In the genomic region with DNA sequence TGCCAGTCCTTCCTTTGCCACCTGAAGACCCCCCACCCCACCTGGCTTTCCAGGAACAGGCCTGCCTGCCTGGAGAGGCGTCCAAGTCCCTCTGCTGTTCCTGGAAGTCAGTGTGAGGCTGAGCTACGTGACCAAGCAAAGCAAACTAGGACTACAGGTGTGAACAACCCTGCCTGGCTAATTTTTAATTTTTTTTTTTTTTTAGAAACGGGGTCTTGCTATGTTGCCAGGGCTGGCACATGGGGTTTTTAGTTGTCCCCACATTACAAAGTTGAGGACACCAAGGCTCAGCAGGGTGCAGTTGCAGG, we compare ENCODE assay signal across 1 cellular context.
TF ChIP-seq lines count a peak whose summit lies in the region.

No MANE protein-coding gene starts in this region.

TF ChIP-seq in HepG2, 621 proteins besides CTCF, POLR2A, EP300 and RAD21:
- TF ChIP-seq ZNF451 (CRISPR knock-in tag; IDR thresholded peaks at IDR 0.05) (no peak), SAFB2 (CRISPR knock-in tag; IDR thresholded peaks at IDR 0.05; ENCODE audit: borderline replicate concordance, low read depth) (0 out of 2 replicates have a peak, but pooled peaks have one; percentile 4), BCL6 (CRISPR knock-in tag; IDR thresholded peaks at IDR 0.05) (peak; percentile 93)
- TF ChIP-seq, protein P1, sequence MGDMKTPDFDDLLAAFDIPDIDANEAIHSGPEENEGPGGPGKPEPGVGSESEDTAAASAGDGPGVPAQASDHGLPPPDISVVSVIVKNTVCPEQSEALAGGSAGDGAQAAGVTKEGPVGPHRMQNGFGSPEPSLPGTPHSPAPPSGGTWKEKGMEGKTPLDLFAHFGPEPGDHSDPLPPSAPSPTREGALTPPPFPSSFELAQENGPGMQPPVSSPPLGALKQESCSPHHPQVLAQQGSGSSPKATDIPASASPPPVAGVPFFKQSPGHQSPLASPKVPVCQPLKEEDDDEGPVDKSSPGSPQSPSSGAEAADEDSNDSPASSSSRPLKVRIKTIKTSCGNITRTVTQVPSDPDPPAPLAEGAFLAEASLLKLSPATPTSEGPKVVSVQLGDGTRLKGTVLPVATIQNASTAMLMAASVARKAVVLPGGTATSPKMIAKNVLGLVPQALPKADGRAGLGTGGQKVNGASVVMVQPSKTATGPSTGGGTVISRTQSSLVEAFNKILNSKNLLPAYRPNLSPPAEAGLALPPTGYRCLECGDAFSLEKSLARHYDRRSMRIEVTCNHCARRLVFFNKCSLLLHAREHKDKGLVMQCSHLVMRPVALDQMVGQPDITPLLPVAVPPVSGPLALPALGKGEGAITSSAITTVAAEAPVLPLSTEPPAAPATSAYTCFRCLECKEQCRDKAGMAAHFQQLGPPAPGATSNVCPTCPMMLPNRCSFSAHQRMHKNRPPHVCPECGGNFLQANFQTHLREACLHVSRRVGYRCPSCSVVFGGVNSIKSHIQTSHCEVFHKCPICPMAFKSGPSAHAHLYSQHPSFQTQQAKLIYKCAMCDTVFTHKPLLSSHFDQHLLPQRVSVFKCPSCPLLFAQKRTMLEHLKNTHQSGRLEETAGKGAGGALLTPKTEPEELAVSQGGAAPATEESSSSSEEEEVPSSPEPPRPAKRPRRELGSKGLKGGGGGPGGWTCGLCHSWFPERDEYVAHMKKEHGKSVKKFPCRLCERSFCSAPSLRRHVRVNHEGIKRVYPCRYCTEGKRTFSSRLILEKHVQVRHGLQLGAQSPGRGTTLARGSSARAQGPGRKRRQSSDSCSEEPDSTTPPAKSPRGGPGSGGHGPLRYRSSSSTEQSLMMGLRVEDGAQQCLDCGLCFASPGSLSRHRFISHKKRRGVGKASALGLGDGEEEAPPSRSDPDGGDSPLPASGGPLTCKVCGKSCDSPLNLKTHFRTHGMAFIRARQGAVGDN (CRISPR knock-in tag; IDR thresholded peaks at IDR 0.05) = 0 out of 2 replicates have a peak, but pooled peaks have one; percentile 17
